ENCODE assay signal across 34 cellular contexts in the genomic region with DNA sequence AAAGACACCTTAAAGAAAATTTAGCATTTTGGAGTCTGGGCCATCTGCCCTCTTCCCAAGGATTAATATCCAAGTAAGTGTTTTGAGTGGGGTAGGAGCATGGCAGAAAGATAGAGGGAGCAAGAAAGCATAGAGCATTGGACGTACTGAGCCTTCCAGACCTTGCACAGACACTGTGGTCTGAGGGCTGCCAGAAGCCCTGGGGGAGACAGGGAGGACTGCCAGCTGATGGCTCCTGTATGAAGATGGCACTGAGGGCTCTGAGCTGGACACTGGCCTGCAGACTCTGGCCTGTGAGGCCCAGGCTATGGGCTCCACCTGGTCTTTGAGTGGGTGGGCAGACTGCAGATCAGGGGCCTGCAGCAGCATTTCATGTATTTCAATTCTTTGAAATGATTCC. TPM values are rescaled to one million over a fixed set of nuclear protein-coding genes. Genes with fewer than 3 reads are reported as not detected.
DNase-seq lines count a peak whose midpoint lies in the region; ATAC-seq and TF ChIP-seq lines count a peak whose summit lies in the region.
"Had no signal": no experiment of that assay in that cellular context is flagged by ENCODE, and none has a peak within 500 bp of the region (broad histone marks: within the 10 kb centered on the region; RNA-seq: fewer than 3 reads in every experiment).

No MANE protein-coding gene starts in this region.

- H3K9me3 ChIP-seq in left ventricle myocardium inferior (replicated peaks): no peaks in the 10 kb centered on the region
- H3K9me3 ChIP-seq: ascending aorta, heart left ventricle, mucosa of descending colon, pancreas, uterus had no signal

- no peak for ATAC-seq in left cardiac atrium
- ATAC-seq: activated T-cell treated with anti-CD3 and anti-CD28 coated beads, Interleukin-2, amount 50 U/mL, for 4 hours; CD8-positive, alpha-beta T cell; esophagus mucosa; heart left ventricle; mucosa of descending colon; natural killer cell; pancreas had no signal

- intact Hi-C loops in left ventricle myocardium inferior (cut with micrococcal nuclease) (no loop called here), left cardiac atrium (cut with DNase I) (loop anchor here in 1 of 2 donors (10.0 kb wide), 1 partner anchor 80 kb away; no protein-coding TSS in a partner anchor)

- no peak for TF ChIP-seq CTCF in left ventricle myocardium inferior (IDR thresholded peaks at IDR 0.05; ENCODE audit: borderline replicate concordance)
- TF ChIP-seq CTCF in VCaP (conservative IDR thresholded peaks at IDR 0.05): no peak
- TF ChIP-seq CTCF in type B pancreatic cell (conservative IDR thresholded peaks at IDR 0.05): no peak
- no peak for TF ChIP-seq CTCF in GM10266 (IDR thresholded peaks at IDR 0.05; ENCODE audit: control insufficient read depth, insufficient read depth, low read depth, missing control alignments)

- no peak overlapping the region for H3K4ac ChIP-seq in mesendoderm (ENCODE audit: low read depth, low read length)

- peaks cover 41% of the 10 kb centered on the region for H3K27me3 Mint-ChIP-seq in type B pancreatic cell

- no peak overlapping the region for H3K18ac ChIP-seq in mesendoderm (ENCODE audit: low read length)

- peak overlapping the region; percentile 93 for H3K4me3 Mint-ChIP-seq in type B pancreatic cell
- H3K4me3 Mint-ChIP-seq: activated T-cell treated with anti-CD3 and anti-CD28 coated beads, Interleukin-2, amount 50 U/mL, for 4 hours; CD8-positive, alpha-beta T cell had no signal

- H3K79me1 ChIP-seq in mesendoderm (ENCODE audit: low read length): peaks cover 7% of the 10 kb centered on the region

- H3K23ac ChIP-seq in mesendoderm (ENCODE audit: low read length): no peak overlapping the region

- no peak overlapping the region for H2BK15ac ChIP-seq in mesendoderm (replicated peaks; ENCODE audit: low read depth)

- H2BK5ac ChIP-seq in mesendoderm (ENCODE audit: low read length): no peak overlapping the region

- no peak overlapping the region for H2AK5ac ChIP-seq in mesendoderm (ENCODE audit: low read length)

- no peak overlapping the region for H3K27ac Mint-ChIP-seq in type B pancreatic cell
- H3K27ac Mint-ChIP-seq: CD8-positive, alpha-beta T cell; IgD-negative memory B cell; natural killer cell had no signal

- no peak overlapping the region for H3K9ac ChIP-seq in mesendoderm (ENCODE audit: low read length)

- no peaks in the 10 kb centered on the region for H3K9me3 Mint-ChIP-seq in type B pancreatic cell
- H3K9me3 Mint-ChIP-seq: activated T-cell treated with anti-CD3 and anti-CD28 coated beads, Interleukin-2, amount 50 U/mL, for 4 hours; CD8-positive, alpha-beta T cell; IgD-negative memory B cell; natural killer cell had no signal

- H4K5ac ChIP-seq in mesendoderm (ENCODE audit: low read length): no peak overlapping the region

- no peak overlapping the region for H3K4me2 ChIP-seq in mesendoderm (ENCODE audit: low read length)

- DNase-seq in left ventricle myocardium inferior: no peak
- DNase-seq in left cardiac atrium: no peak
- DNase-seq in mesendoderm: no peak
- no peak for DNase-seq in type B pancreatic cell (ENCODE audit: extremely low spot score, unreplicated experiment)
- DNase-seq in GM10266 (ENCODE audit: extremely low spot score): no peak
- no peak for DNase-seq in SKM-1 treated with dmso at 0.1 percent for 144 hours (lab: John Stamatoyannopoulos, UW; ENCODE audit: unreplicated experiment)
- DNase-seq in EL: no peak
- DNase-seq: activated CD4-positive, alpha-beta T cell treated with anti-CD3 and anti-CD28 coated beads, Interleukin-2, amount 50 U/mL, for 1 hour; activated CD4-positive, CD25-positive, alpha-beta regulatory T cell; activated T-cell treated with anti-CD3 and anti-CD28 coated beads, Interleukin-2, amount 50 U/mL, for 4 hours; CD8-positive, alpha-beta T cell; cortex of kidney; foreskin fibroblast; heart left ventricle; mucosa of descending colon; MV-4-11; natural killer cell; NCI-H1436; NCI-H2081; NCI-H226; NCI-H748 treated with DMSO at 0.1 percent for 48 hours; pancreas; retina; RPMI8226; small intestine; stimulated activated naive CD4-positive, alpha-beta T cell; uterus had no signal

- no peak overlapping the region for H2BK120ac ChIP-seq in mesendoderm (ENCODE audit: low read depth, low read length)

- H3K36me3 Mint-ChIP-seq in type B pancreatic cell: no peaks in the 10 kb centered on the region
- H3K36me3 Mint-ChIP-seq: CD8-positive, alpha-beta T cell; IgD-negative memory B cell; natural killer cell had no signal

- no CpG with 5 or more reads among the region's 1 CpG for WGBS in mesendoderm (ENCODE audit: extremely low coverage, insufficient coverage, low lambda C conversion rate)

- peaks cover 32% of the 10 kb centered on the region for H3K4me1 Mint-ChIP-seq in type B pancreatic cell (ENCODE audit: unreplicated experiment)

- H3K27me3 ChIP-seq in left ventricle myocardium inferior (ENCODE audit: low read depth) (no peaks in the 10 kb centered on the region), mesendoderm (ENCODE audit: insufficient read depth, low read length, poor library complexity) (peaks cover 4% of the 10 kb centered on the region)
- H3K27me3 ChIP-seq: ascending aorta, cardiac muscle cell, pancreas, uterus had no signal

- H3K79me2 ChIP-seq in mesendoderm (ENCODE audit: control insufficient read depth, insufficient read depth, low read length): peaks cover 2% of the 10 kb centered on the region

- H3K4me1 ChIP-seq in left ventricle myocardium inferior (peaks cover 30% of the 10 kb centered on the region), mesendoderm (ENCODE audit: control insufficient read depth, low read depth, low read length) (peaks cover 16% of the 10 kb centered on the region)
- H3K4me1 ChIP-seq: pancreas had no signal

- H3K56ac ChIP-seq in mesendoderm (ENCODE audit: low read length): peak overlapping the region; percentile 34

- H3K4me3 ChIP-seq in left ventricle myocardium inferior (no peak overlapping the region), mesendoderm (ENCODE audit: low read length) (no peak overlapping the region)
- H3K4me3 ChIP-seq: ascending aorta, cardiac muscle cell, heart left ventricle, mucosa of descending colon, pancreas, uterus had no signal

- H3K27ac ChIP-seq in left ventricle myocardium inferior (replicated peaks) (peak overlapping the region; percentile 86), VCaP (peak overlapping the region; percentile 33; the same call in 1 of the 2 replicates), mesendoderm (ENCODE audit: low read depth, low read length) (no peak overlapping the region)
- H3K27ac ChIP-seq: pancreas had no signal

- H4K8ac ChIP-seq in mesendoderm (ENCODE audit: low read depth, low read length): no peak overlapping the region

- H3K36me3 ChIP-seq in left ventricle myocardium inferior: no peaks in the 10 kb centered on the region
- H3K36me3 ChIP-seq in mesendoderm (ENCODE audit: control insufficient read depth, insufficient read depth, low read length): no peaks in the 10 kb centered on the region
- H3K36me3 ChIP-seq: ascending aorta, cardiac muscle cell, heart left ventricle, pancreas, uterus had no signal

RNA-seq across cellular contexts. Expression of a gene that starts 2.9 kb away (rescaled TPM):
- total RNA-seq in left ventricle myocardium inferior: 88.7 TPM
- total RNA-seq in left cardiac atrium: 100 to 1,000 TPM; 138 to 209 TPM
- 4.4 TPM for polyA plus RNA-seq in mesendoderm (2013, experiment 1 of 2)
- polyA plus RNA-seq in mesendoderm (2013, experiment 2 of 2): 4.6 TPM
- 81.8 and 158 TPM in 2 replicates for total RNA-seq in type B pancreatic cell (ENCODE audit: low replicate concordance)
- total RNA-seq: CD8-positive, alpha-beta T cell; T-helper 1 cell treated with Interleukin-12 subunit alpha and Interleukin-12 subunit beta and Interleukin-4 antibody, amounts not matched to agents 30 ng/mL and 1 ng/mL, for 36 hours had no signal
- polyA plus RNA-seq: IgD-negative memory B cell, keratinocyte had no signal
